Comparison of ENCODE assay signal across 22 cellular contexts in genomic region chr5:67623078-67623477, GRCh38.
"Had no signal": no experiment of that assay in that cellular context is flagged by ENCODE, and none has a peak within 500 bp of the region (broad histone marks: within the 10 kb centered on the region; RNA-seq: fewer than 3 reads in every experiment).

No MANE protein-coding gene starts in this region.

- DNase-seq: colonic mucosa; effector memory CD8-positive, alpha-beta T cell; erythroblast; esophagus squamous epithelium; hypothalamus; immature natural killer cell; islet precursor cell; kidney glomerular epithelial cell; mammary epithelial cell; naive thymus-derived CD8-positive, alpha-beta T cell; nephron progenitor cell; occipital lobe; ovary; posterior cingulate gyrus; psoas muscle; right lobe of liver; stimulated activated CD4-positive, alpha-beta T cell treated with anti-CD3 and anti-CD28 coated beads, Interleukin-15, amount 100 ng/mL, for 24 hours; stimulated activated CD4-positive, alpha-beta T cell treated with anti-CD3 and anti-CD28 coated beads, Interleukin-2, amount 100 ng/mL, for 48 hours; stimulated activated naive B cell treated with anti-CD40 and anti-IgM and Interleukin-4, amounts not matched to agents 10 μg/mL and 1 μg/mL and 100 μg/mL, for 72 hours; transverse colon; upper lobe of right lung; uterus had no signal
